Comparison of ENCODE assay signal across 1 cellular context in genomic region chr22:50582562-50583293, GRCh38.
TF ChIP-seq lines count a peak whose summit lies in the region.

Gene CHKB, minus strand, starts transcription at chr22:50582849. Its CDS starts 68 bp downstream, at chr22:50582781.

TF ChIP-seq in K562, 482 proteins besides CTCF, POLR2A, EP300 and RAD21 (continued from another document and continues in another):
- TF ChIP-seq ZBTB2 (IDR thresholded peaks at IDR 0.05) = peak; percentile 35; the same call in 1 of the 2 replicates
- TF ChIP-seq MGA (IDR thresholded peaks at IDR 0.05) = 0 out of 2 replicates have a peak, but pooled peaks have one; percentile 11
- TF ChIP-seq ZBTB12 (CRISPR knock-in tag; IDR thresholded peaks at IDR 0.05) = peak; percentile 70
- no peak for TF ChIP-seq KLF10 (CRISPR knock-in tag; IDR thresholded peaks at IDR 0.05)
- 0 out of 2 replicates have a peak, but pooled peaks have one; percentile 23 for TF ChIP-seq VEZF1 (CRISPR knock-in tag; IDR thresholded peaks at IDR 0.05)
- peak; percentile 70 for TF ChIP-seq MEIS2 (IDR thresholded peaks at IDR 0.05; ENCODE audit: partially characterized antibody)
- TF ChIP-seq C11orf30 (IDR thresholded peaks at IDR 0.05; ENCODE audit: low read depth) = peak; percentile 58
- TF ChIP-seq GATAD2A (IDR thresholded peaks at IDR 0.05) = peak; percentile 98
- TF ChIP-seq IFI16 (CRISPR knock-in tag; IDR thresholded peaks at IDR 0.05) = no peak
- TF ChIP-seq MXI1 (IDR thresholded peaks at IDR 0.05; ENCODE audit: low read depth, low read length) = no peak
- TF ChIP-seq L3MBTL2 (IDR thresholded peaks at IDR 0.05) = peak; percentile 81; the same call in 1 of the 2 replicates
- peak; percentile 82 for TF ChIP-seq RBM25 (IDR thresholded peaks at IDR 0.05; ENCODE audit: low read depth, low read length, severe bottlenecking)
- TF ChIP-seq RBM34 (IDR thresholded peaks at IDR 0.05; ENCODE audit: borderline replicate concordance, insufficient read depth, low read length) = peak; percentile 82; the same call in 1 of the 2 replicates
- peak; percentile 27 for TF ChIP-seq TAF1 (IDR thresholded peaks at IDR 0.05; ENCODE audit: control insufficient read depth, extremely low read depth, insufficient read depth, low read length, severe bottlenecking)
- peak; percentile 86 for TF ChIP-seq PHF8 (IDR thresholded peaks at IDR 0.05; ENCODE audit: borderline replicate concordance, low read length)
- TF ChIP-seq ZNF212 (CRISPR knock-in tag; IDR thresholded peaks at IDR 0.05) = no peak
- peak; percentile 56; the same call in 1 of the 2 replicates for TF ChIP-seq EP400 (IDR thresholded peaks at IDR 0.05)
- TF ChIP-seq HMBOX1 (IDR thresholded peaks at IDR 0.05) = no peak
- no peak for TF ChIP-seq ZNF133 (CRISPR knock-in tag; IDR thresholded peaks at IDR 0.05)
- TF ChIP-seq SAP30 (IDR thresholded peaks at IDR 0.05; ENCODE audit: borderline replicate concordance, insufficient read depth, low read depth, low read length, poor library complexity, severe bottlenecking) = peak; percentile 43
- peak; percentile 48; the same call in 1 of the 2 replicates for TF ChIP-seq ZBTB17 (CRISPR knock-in tag; IDR thresholded peaks at IDR 0.05)
- no peak for TF ChIP-seq MAFK (IDR thresholded peaks at IDR 0.05; ENCODE audit: low read length)
- no peak for TF ChIP-seq MTF1 (CRISPR knock-in tag; IDR thresholded peaks at IDR 0.05; ENCODE audit: borderline replicate concordance)
- peak; percentile 79 for TF ChIP-seq GABPA (tag; conservative IDR thresholded peaks at IDR 0.05; ENCODE audit: low read depth)
- TF ChIP-seq CXXC5 (CRISPR knock-in tag; IDR thresholded peaks at IDR 0.05) = peak; percentile 71
- no peak for TF ChIP-seq PRPF4 (IDR thresholded peaks at IDR 0.05; ENCODE audit: insufficient read depth, low read depth, low read length, poor library complexity, severe bottlenecking)
- no peak for TF ChIP-seq PREB (CRISPR knock-in tag; IDR thresholded peaks at IDR 0.05)
- peak; percentile 14; the same call in 1 of the 2 replicates for TF ChIP-seq CTBP1 (IDR thresholded peaks at IDR 0.05; ENCODE audit: borderline replicate concordance)
- TF ChIP-seq HNRNPK (IDR thresholded peaks at IDR 0.05; ENCODE audit: low read depth, low read length, poor library complexity, severe bottlenecking) = peak; percentile 20
- peak in 1 of 2 experiments; percentile 68; a peak in 1 of 4 replicates for TF ChIP-seq ZNF639 (CRISPR knock-in tag; conservative IDR thresholded peaks at IDR 0.05 in 1 of 2, IDR thresholded peaks at IDR 0.05 in 1 of 2)
- peak; percentile 69 for TF ChIP-seq ETV1 (tag; conservative IDR thresholded peaks at IDR 0.05; ENCODE audit: low read depth)
- peak; percentile 25 for TF ChIP-seq TBP (optimal IDR thresholded peaks at IDR 0.05; ENCODE audit: low read depth, low read length)
- no peak for TF ChIP-seq ZEB2 (IDR thresholded peaks at IDR 0.05)
- TF ChIP-seq CREB1 (IDR thresholded peaks at IDR 0.05) = peak; percentile 86
- TF ChIP-seq CREB1 (CRISPR knock-in tag; IDR thresholded peaks at IDR 0.05) = peak; percentile 88
- TF ChIP-seq DDX20 (tag; IDR thresholded peaks at IDR 0.05; ENCODE audit: low read depth) = no peak
- peak; percentile 63; the same call in 1 of the 2 replicates for TF ChIP-seq TFAP4 (CRISPR knock-in tag; IDR thresholded peaks at IDR 0.05; ENCODE audit: borderline replicate concordance)
